In genomic region chr11:119120639-119121007, GRCh38 we compare ENCODE assay signal across 1 cellular context.
TF ChIP-seq lines count a peak whose summit lies in the region.

No MANE protein-coding gene starts in this region.

TF ChIP-seq in GM12878, 131 proteins besides CTCF, POLR2A, EP300 and RAD21:
- no peak for TF ChIP-seq BMI1 (IDR thresholded peaks at IDR 0.05; ENCODE audit: borderline replicate concordance)
- TF ChIP-seq MLLT1 (IDR thresholded peaks at IDR 0.05), result 0 out of 2 replicates have a peak, but pooled peaks have one; percentile 61
